Comparison of ENCODE assay signal across 17 cellular contexts in genomic region chr15:64344651-64345262, GRCh38. TPM values are rescaled to one million over a fixed set of nuclear protein-coding genes. Genes with fewer than 3 reads are reported as not detected.
DNase-seq lines count a peak whose midpoint lies in the region; ATAC-seq, FAIRE-seq and TF ChIP-seq lines count a peak whose summit lies in the region.
"Had no signal": no experiment of that assay in that cellular context is flagged by ENCODE, and none has a peak within 500 bp of the region (broad histone marks: within the 10 kb centered on the region; RNA-seq: fewer than 3 reads in every experiment).

No MANE protein-coding gene starts in this region.

- H3K27ac ChIP-seq in A549 (no peak overlapping the region), HL-60 (replicated peaks) (0 out of 2 replicates have a peak overlapping the region, but pooled peaks have one; percentile 6)
- H3K27ac ChIP-seq: colonic mucosa had no signal

- H3K36me3 ChIP-seq in MG63, result peaks cover 13% of the 10 kb centered on the region
- H3K36me3 ChIP-seq: colonic mucosa had no signal

- TF ChIP-seq CTCF in A549 (IDR thresholded peaks at IDR 0.05) (no peak), HL-60 (IDR thresholded peaks at IDR 0.05; ENCODE audit: insufficient read depth, low read length) (no peak), foreskin fibroblast (IDR thresholded peaks at IDR 0.05; ENCODE audit: low read depth, low read length) (no peak)

- H3K9me3 ChIP-seq in A549, result no peaks in the 10 kb centered on the region
- no peaks in the 10 kb centered on the region for H3K9me3 ChIP-seq in MG63
- H3K9me3 ChIP-seq: colonic mucosa had no signal

- DNase-seq in A549 (ENCODE audit: low read depth in 1 of 2, low spot score in 1 of 2), result no peak
- no peak for DNase-seq in HL-60 (ENCODE audit: low read depth in 1 of 2, low spot score in 1 of 2)
- DNase-seq in astrocyte of the hippocampus (ENCODE audit: low read depth, low spot score), result peak; percentile 22
- DNase-seq in foreskin fibroblast, result peak; percentile 38 to 73
- DNase-seq in MG63, result no peak
- no peak for DNase-seq in middle frontal gyrus (ENCODE audit: extremely low spot score, low spot score)
- DNase-seq: activated CD8-positive, alpha-beta T cell treated with anti-CD3 and anti-CD28 coated beads for 36 hours; amygdala; colonic mucosa; KBM-7; NCI-H1417 treated with DMSO at 0.1 percent for 48 hours; NCI-H446; posterior cingulate gyrus; stimulated activated naive CD8-positive, alpha-beta T cell treated with anti-CD3 and anti-CD28 coated beads, Interleukin-15, amount 100 ng/mL, for 72 hours had no signal

- CTCF ChIA-PET in A549 (lab: Yijun Ruan, JAX), result interaction anchor here (1.0 to 1.5 kb wide), 3 partner anchors 10 to 336 kb away, joined by 3 to 8 read pairs (median 3); partner anchors contain the start of gene CSNK1G1

- H3K27me3 ChIP-seq in HL-60 (ENCODE audit: insufficient read depth, poor library complexity, severe bottlenecking) (no peaks in the 10 kb centered on the region), MG63 (no peaks in the 10 kb centered on the region)
- H3K27me3 ChIP-seq: colonic mucosa had no signal

- peak; percentile 90 for FAIRE-seq in A549 (lab: Jason Lieb, UNC)
- FAIRE-seq: urothelium cell line had no signal

- TF ChIP-seq RAD21 in A549 (conservative IDR thresholded peaks at IDR 0.05 in 1 of 2, IDR thresholded peaks at IDR 0.05 in 1 of 2), result no peak

- ATAC-seq in A549, result no peak
- no peak for ATAC-seq in GM21515 (IDR thresholded peaks at IDR 0.05; ENCODE audit: unreplicated experiment)
- ATAC-seq in HG03175 (IDR thresholded peaks at IDR 0.05; ENCODE audit: unreplicated experiment), result no peak
- ATAC-seq: activated CD8-positive, alpha-beta T cell treated with anti-CD3 and anti-CD28 coated beads for 36 hours; stimulated activated naive CD8-positive, alpha-beta T cell treated with anti-CD3 and anti-CD28 coated beads, Interleukin-15, amount 100 ng/mL, for 72 hours had no signal

- H3K4me2 ChIP-seq in A549, result peak overlapping the region; percentile 4; the same call in 2 of the 3 replicates

- no peak overlapping the region for H3K4me3 ChIP-seq in A549
- H3K4me3 ChIP-seq in HL-60 (replicated peaks; ENCODE audit: insufficient read depth, low read length), result no peak overlapping the region
- H3K4me3 ChIP-seq in foreskin fibroblast (ENCODE audit: low read depth in 1 of 2, low read length in 2 of 2), result no peak overlapping the region
- H3K4me3 ChIP-seq in MG63, result no peak overlapping the region
- H3K4me3 ChIP-seq: colonic mucosa had no signal

- POLR2A ChIA-PET in A549 (lab: Yijun Ruan, JAX), result no interaction called here

- no peak for TF ChIP-seq POLR2A in A549 (IDR thresholded peaks at IDR 0.05; ENCODE audit: low read length)

- peaks cover 18% of the 10 kb centered on the region for H3K4me1 ChIP-seq in A549
- H3K4me1 ChIP-seq: colonic mucosa had no signal

- TF ChIP-seq EP300 in A549 (IDR thresholded peaks at IDR 0.05), result no peak

TF ChIP-seq in A549, 52 proteins besides CTCF, POLR2A, EP300 and RAD21:
- TF ChIP-seq, protein P1, sequence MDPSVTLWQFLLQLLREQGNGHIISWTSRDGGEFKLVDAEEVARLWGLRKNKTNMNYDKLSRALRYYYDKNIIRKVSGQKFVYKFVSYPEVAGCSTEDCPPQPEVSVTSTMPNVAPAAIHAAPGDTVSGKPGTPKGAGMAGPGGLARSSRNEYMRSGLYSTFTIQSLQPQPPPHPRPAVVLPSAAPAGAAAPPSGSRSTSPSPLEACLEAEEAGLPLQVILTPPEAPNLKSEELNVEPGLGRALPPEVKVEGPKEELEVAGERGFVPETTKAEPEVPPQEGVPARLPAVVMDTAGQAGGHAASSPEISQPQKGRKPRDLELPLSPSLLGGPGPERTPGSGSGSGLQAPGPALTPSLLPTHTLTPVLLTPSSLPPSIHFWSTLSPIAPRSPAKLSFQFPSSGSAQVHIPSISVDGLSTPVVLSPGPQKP (IDR thresholded peaks at IDR 0.05; ENCODE audit: low read depth, low read length), result no peak
- TF ChIP-seq HEYL (CRISPR knock-in tag; IDR thresholded peaks at IDR 0.05) (no peak), NFE2L2 (conservative IDR thresholded peaks at IDR 0.05; ENCODE audit: low read length) (no peak), HES2 (IDR thresholded peaks at IDR 0.05) (no peak), USF2 (IDR thresholded peaks at IDR 0.05) (no peak), FOXS1 (CRISPR knock-in tag; IDR thresholded peaks at IDR 0.05) (no peak), KDM5A (IDR thresholded peaks at IDR 0.05) (no peak), ZC3H11A (IDR thresholded peaks at IDR 0.05) (no peak)
- TF ChIP-seq, protein P2, sequence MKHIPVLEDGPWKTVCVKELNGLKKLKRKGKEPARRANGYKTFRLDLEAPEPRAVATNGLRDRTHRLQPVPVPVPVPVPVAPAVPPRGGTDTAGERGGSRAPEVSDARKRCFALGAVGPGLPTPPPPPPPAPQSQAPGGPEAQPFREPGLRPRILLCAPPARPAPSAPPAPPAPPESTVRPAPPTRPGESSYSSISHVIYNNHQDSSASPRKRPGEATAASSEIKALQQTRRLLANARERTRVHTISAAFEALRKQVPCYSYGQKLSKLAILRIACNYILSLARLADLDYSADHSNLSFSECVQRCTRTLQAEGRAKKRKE (CRISPR knock-in tag; IDR thresholded peaks at IDR 0.05; ENCODE audit: low read depth), result no peak

RNA-seq across cellular contexts. Expression of gene CSNK1G1, which starts 11.2 kb away (rescaled TPM):
- polyA plus RNA-seq in A549 (2011; rRNA removed) (31.8 and 36.3 TPM in 2 replicates), A549 (2017; fragmentation: RNase III; extraction: RNeasy Plus Mini Kit Qiagen cat#74134 plus additional on column Dnase treatment) (10.4 to 12.5 TPM (median 11.0 TPM) in 3 replicates)
- 5.2 and 6.9 TPM in 2 replicates for polyA plus RNA-seq in A549 (2012; cell fraction: cytosol; rRNA removed)
- polyA plus RNA-seq in A549 (2012; cell fraction: nucleus; rRNA removed), result 4.8 and 6.0 TPM in 2 replicates
- polyA minus RNA-seq in A549 (2011; rRNA and poly(A)+ RNA removed), result 48.8 and 50.5 TPM in 2 replicates
- total RNA-seq in MG63 (2014; rRNA removed; shearing (Covaris generic); ENCODE audit: low replicate concordance), result 11.2 and 12.7 TPM in 2 replicates

RNA-seq across cellular contexts. Expression of gene PCLAF, which starts 36.5 kb away (rescaled TPM):
- polyA plus RNA-seq in A549 (2011; rRNA removed) (452 and 457 TPM in 2 replicates), A549 (2017; fragmentation: RNase III; extraction: RNeasy Plus Mini Kit Qiagen cat#74134 plus additional on column Dnase treatment) (204 to 221 TPM (median 218 TPM) in 3 replicates)
- polyA plus RNA-seq in A549 (2012; cell fraction: cytosol; rRNA removed), result 181 and 206 TPM in 2 replicates
- 37.2 and 65.0 TPM in 2 replicates for polyA plus RNA-seq in A549 (2012; cell fraction: nucleus; rRNA removed)
- 24.9 and 70.3 TPM in 2 replicates for polyA minus RNA-seq in A549 (2011; rRNA and poly(A)+ RNA removed)
- 201 and 243 TPM in 2 replicates for total RNA-seq in MG63 (2014; rRNA removed; shearing (Covaris generic); ENCODE audit: low replicate concordance)

RNA-seq across cellular contexts. Expression of gene TRIP4, which starts 42.9 kb away (rescaled TPM):
- 30.0 and 34.9 TPM in 2 replicates for polyA plus RNA-seq in A549 (2011; rRNA removed)
- polyA plus RNA-seq in A549 (2012; cell fraction: cytosol; rRNA removed), result 10.8 and 11.0 TPM in 2 replicates
- polyA plus RNA-seq in A549 (2012; cell fraction: nucleus; rRNA removed), result 5.6 and 8.9 TPM in 2 replicates
- polyA plus RNA-seq in A549 (2017; fragmentation: RNase III; extraction: RNeasy Plus Mini Kit Qiagen cat#74134 plus additional on column Dnase treatment), result 24.8 to 31.0 TPM (median 27.7 TPM) in 3 replicates
- 16.3 and 19.0 TPM in 2 replicates for polyA minus RNA-seq in A549 (2011; rRNA and poly(A)+ RNA removed)
- 17.9 and 62.3 TPM in 2 replicates for total RNA-seq in MG63 (2014; rRNA removed; shearing (Covaris generic); ENCODE audit: low replicate concordance)

Comparison
In these comparisons a context has a peak if more than half of its experiments do, and no peak if none do; other contexts are left out.
1. DNase-seq: peak in astrocyte of the hippocampus (single experiment) and foreskin fibroblast (2 of 2); none in A549 (0 of 2), HL-60 (0 of 2), MG63 (single experiment) and middle frontal gyrus (single experiment).